ENCODE assay signal across 13 cellular contexts in genomic region chr5:65142511-65143011, GRCh38.
A peak's percentile ranks its signal among the peaks of the same experiment; 100 is the strongest.
DNase-seq lines count a peak whose midpoint lies in the region; ATAC-seq and TF ChIP-seq lines count a peak whose summit lies in the region.
"Had no signal": no experiment of that assay in that cellular context is flagged by ENCODE, and none has a peak within 500 bp of the region (broad histone marks: within the 10 kb centered on the region; RNA-seq: fewer than 3 reads in every experiment).

No MANE protein-coding gene starts in this region.

- CTCF ChIA-PET in A673 (lab: Charles Lee), result no interaction called here
- CTCF ChIA-PET in WTC11 (lab: Charles Lee), result interaction anchor here (0.8 to 1.2 kb wide), 2 partner anchors 16 to 341 kb away, joined by 3 to 4 read pairs; no protein-coding TSS in a partner anchor

- POLR2A ChIA-PET in A673 (lab: Charles Lee; ENCODE audit: low non-redundant PET) (no interaction called here), WTC11 (lab: Charles Lee) (interaction anchor here (0.8 kb wide), 1 partner anchor 39 kb away, joined by 3 read pairs; no protein-coding TSS in a partner anchor)

- no CpG with 5 or more reads among the region's 3 CpGs for WGBS in iPS DF 6.9 (ENCODE audit: insufficient coverage, insufficient read length)
- WGBS in lower leg skin, 2 donors, result 24 to 41% methylated on average over 3 of the region's 3 CpGs
- 43 to 67% (median 50%) methylated on average over 3 of the region's 3 CpGs for WGBS in adrenal gland, 4 donors

- peaks cover 7% of the 10 kb centered on the region for H3K36me3 Mint-ChIP-seq in WTC11

- TF ChIP-seq POLR2A in lower leg skin (IDR thresholded peaks at IDR 0.05) (no peak), adrenal gland (IDR thresholded peaks at IDR 0.05) (no peak)

- H3K27me3 ChIP-seq in A673 (replicated peaks; ENCODE audit: insufficient read depth, low read depth, low read length, poor library complexity) (no peaks in the 10 kb centered on the region), iPS DF 6.9 (ENCODE audit: control insufficient read depth, insufficient read depth, low read length) (no peaks in the 10 kb centered on the region), adrenal gland (no peaks in the 10 kb centered on the region)

- H3K27ac Mint-ChIP-seq in WTC11, result peak overlapping the region; percentile 93

- peak overlapping the region; percentile 44 for H3K4me3 Mint-ChIP-seq in WTC11

- TF ChIP-seq CTCF in A673 (conservative IDR thresholded peaks at IDR 0.05; ENCODE audit: low read depth, low read length) (no peak), WTC11 (IDR thresholded peaks at IDR 0.05) (no peak), lower leg skin (IDR thresholded peaks at IDR 0.05) (no peak), adrenal gland (IDR thresholded peaks at IDR 0.05) (no peak)

- peak; percentile 89 for ATAC-seq in WTC11
- no peak for ATAC-seq in HG03342 (IDR thresholded peaks at IDR 0.05; ENCODE audit: unreplicated experiment)
- no peak for ATAC-seq in GM19452 (IDR thresholded peaks at IDR 0.05; ENCODE audit: unreplicated experiment)
- ATAC-seq: esophagus mucosa had no signal

- H3K27me3 Mint-ChIP-seq in WTC11 (ENCODE audit: low read depth), result peaks cover 57% of the 10 kb centered on the region

- peaks cover 42% of the 10 kb centered on the region for H3K4me1 Mint-ChIP-seq in WTC11

- no TSS peak for BruUV-seq in A673 (replicated peaks; lab: Mats Ljungman, UMichigan)

- peaks cover 22% of the 10 kb centered on the region for H3K4me1 ChIP-seq in A673 (ENCODE audit: insufficient read depth, low read length, poor library complexity, severe bottlenecking)
- H3K4me1 ChIP-seq in iPS DF 6.9 (ENCODE audit: control insufficient read depth, insufficient read depth, low read length), result no peaks in the 10 kb centered on the region; the same call in 1 of the 2 replicates
- H3K4me1 ChIP-seq in adrenal gland (replicated peaks in 1 of 2), result no peaks in the 10 kb centered on the region

- DNase-seq in A673 (ENCODE audit: low spot score) (peak; percentile 65), HS-27A (ENCODE audit: low read depth) (peak; percentile 40), WTC11 (ENCODE audit: low spot score) (no peak), iPS DF 6.9 (ENCODE audit: low read depth, low spot score) (peak; percentile 20), lower leg skin (ENCODE audit: low spot score in 2 of 2) (no peak), adrenal gland (no peak)
- DNase-seq: activated CD4-positive, alpha-beta T cell treated with anti-CD3 and anti-CD28 coated beads, Interleukin-2, amount 50 U/mL, for 4 hours; C1 segment of cervical spinal cord; NCI-H1092; stimulated activated CD4-positive, alpha-beta T cell treated with anti-CD3 and anti-CD28 coated beads, Interleukin-2, amount 100 ng/mL, for 24 hours had no signal

- no peak overlapping the region for H3K27ac ChIP-seq in A673 (ENCODE audit: low read depth, low read length, poor library complexity, severe bottlenecking)
- H3K27ac ChIP-seq in iPS DF 6.9 (ENCODE audit: low read length), result peak overlapping the region; percentile 47
- H3K27ac ChIP-seq in adrenal gland, result no peak overlapping the region

- intact Hi-C loops in A673 (cut with micrococcal nuclease; ENCODE audit: unreplicated experiment), result no loop called here
- intact Hi-C loops in lower leg skin (cut with DNase I; ENCODE audit: low total_unique reads), result no loop called here
- intact Hi-C loops in adrenal gland (cut with DNase I), result no loop called here

- H3K9me3 Mint-ChIP-seq in WTC11, result peaks cover 12% of the 10 kb centered on the region

- H3K36me3 ChIP-seq in A673 (ENCODE audit: insufficient read depth, low read length, poor library complexity, severe bottlenecking) (no peaks in the 10 kb centered on the region), iPS DF 6.9 (ENCODE audit: control insufficient read depth, insufficient read depth, low read length) (no peaks in the 10 kb centered on the region), adrenal gland (replicated peaks in 1 of 2) (no peaks in the 10 kb centered on the region)

- H3K4me3 ChIP-seq in A673 (ENCODE audit: low read depth, low read length, poor library complexity, severe bottlenecking), result no peak overlapping the region
- H3K4me3 ChIP-seq in iPS DF 6.9 (ENCODE audit: low read length), result no peak overlapping the region
- H3K4me3 ChIP-seq in lower leg skin (ENCODE audit: low read depth, poor library complexity, severe bottlenecking), result no peak overlapping the region
- H3K4me3 ChIP-seq in adrenal gland, result no peak overlapping the region

- H3K9me3 ChIP-seq in A673 (ENCODE audit: low read depth, low read length, poor library complexity, severe bottlenecking) (no peaks in the 10 kb centered on the region), iPS DF 6.9 (ENCODE audit: control insufficient read depth, insufficient read depth, low read length) (no peaks in the 10 kb centered on the region), adrenal gland (replicated peaks in 1 of 3) (no peaks in the 10 kb centered on the region)

TF ChIP-seq in WTC11, 78 proteins besides CTCF, POLR2A, EP300 and RAD21:
- TF ChIP-seq MYBL2 (CRISPR knock-in tag; IDR thresholded peaks at IDR 0.05) (no peak), STAT6 (CRISPR knock-in tag; conservative IDR thresholded peaks at IDR 0.05; ENCODE audit: low read depth) (no peak), ATF3 (CRISPR knock-in tag; conservative IDR thresholded peaks at IDR 0.05) (no peak), MXD4 (CRISPR knock-in tag; IDR thresholded peaks at IDR 0.05; ENCODE audit: borderline replicate concordance) (no peak), ZNF121 (CRISPR knock-in tag; IDR thresholded peaks at IDR 0.05) (peak; percentile 95), ZNF281 (CRISPR knock-in tag; IDR thresholded peaks at IDR 0.05) (no peak), CREM (CRISPR knock-in tag; IDR thresholded peaks at IDR 0.05) (no peak), ZNF317 (CRISPR knock-in tag; IDR thresholded peaks at IDR 0.05; ENCODE audit: borderline replicate concordance, low read depth) (no peak), CBFB (CRISPR knock-in tag; IDR thresholded peaks at IDR 0.05; ENCODE audit: low read depth) (no peak), TEAD1 (CRISPR knock-in tag; IDR thresholded peaks at IDR 0.05) (peak; percentile 72), GABPB1 (CRISPR knock-in tag; IDR thresholded peaks at IDR 0.05) (no peak), ETV6 (CRISPR knock-in tag; IDR thresholded peaks at IDR 0.05) (0 out of 2 replicates have a peak, but pooled peaks have one; percentile 34), NFATC4 (CRISPR knock-in tag; IDR thresholded peaks at IDR 0.05) (no peak), ZNF219 (CRISPR knock-in tag; IDR thresholded peaks at IDR 0.05; ENCODE audit: borderline replicate concordance) (no peak)

Comparison
In these comparisons a context has a peak if more than half of its experiments do, and no peak if none do; other contexts are left out.
1. DNase-seq: peak in A673 (single experiment), HS-27A (single experiment) and iPS DF 6.9 (single experiment); none in WTC11 (single experiment), lower leg skin (0 of 2) and adrenal gland (0 of 7).